In the genomic region with DNA sequence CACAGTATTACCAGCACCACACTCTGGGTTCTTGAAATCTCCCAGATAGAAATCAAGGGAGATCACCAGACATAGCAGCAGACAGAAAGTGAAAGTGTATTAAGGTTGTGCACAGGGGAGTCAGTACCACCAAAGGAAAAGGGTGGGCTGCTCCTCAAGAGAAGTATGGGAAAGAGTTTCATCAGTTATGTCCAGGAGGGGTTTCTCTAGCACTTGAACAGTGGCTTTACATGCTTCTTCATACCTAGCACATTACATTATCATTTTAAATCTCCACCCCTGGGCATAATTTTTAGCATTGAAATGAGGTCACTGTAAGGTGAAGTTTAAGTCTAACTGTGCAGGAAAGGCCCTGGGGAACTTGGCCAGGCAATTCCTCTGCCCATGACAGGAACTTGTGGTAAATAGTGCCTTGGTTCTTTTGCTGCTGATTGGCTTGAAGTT, we compare ENCODE assay signal across 12 cellular contexts.
DNase-seq lines count a peak whose midpoint lies in the region; ATAC-seq and TF ChIP-seq lines count a peak whose summit lies in the region.
"Had no signal": no experiment of that assay in that cellular context is flagged by ENCODE, and none has a peak within 500 bp of the region (broad histone marks: within the 10 kb centered on the region; RNA-seq: fewer than 3 reads in every experiment).

No MANE protein-coding gene starts in this region.

- peak overlapping the region; percentile 59 for H2AFZ ChIP-seq in fibroblast of lung (ENCODE audit: low read length)

- no peak overlapping the region for H3K27ac ChIP-seq in fibroblast of lung (ENCODE audit: insufficient read depth, low read length)
- H3K27ac ChIP-seq: epithelial cell of prostate had no signal

- no peak overlapping the region for H3K4me3 Mint-ChIP-seq in glutamatergic neuron (ENCODE audit: unreplicated experiment)
- H3K4me3 Mint-ChIP-seq in activated CD8-positive, alpha-beta T cell treated with anti-CD3 and anti-CD28 coated beads, Interleukin-2, amount 10 ng/mL, durations not matched to agents 7 days and 5 days: no peak overlapping the region

- no peaks in the 10 kb centered on the region for H3K36me3 Mint-ChIP-seq in glutamatergic neuron (ENCODE audit: unreplicated experiment)
- no peaks in the 10 kb centered on the region for H3K36me3 Mint-ChIP-seq in activated CD8-positive, alpha-beta T cell treated with anti-CD3 and anti-CD28 coated beads, Interleukin-2, amount 10 ng/mL, durations not matched to agents 7 days and 5 days (ENCODE audit: low read depth)

- DNase-seq in fibroblast of lung (ENCODE audit: low read depth in 2 of 2) (no peak), NCI-H774 (lab: John Stamatoyannopoulos, UW) (no peak), left cardiac atrium (no peak), glutamatergic neuron (no peak)
- DNase-seq in activated CD8-positive, alpha-beta T cell treated with anti-CD3 and anti-CD28 coated beads, Interleukin-2, amount 10 ng/mL, durations not matched to agents 7 days and 5 days: no peak
- DNase-seq: amniotic stem cell, DMS79 had no signal

- no peaks in the 10 kb centered on the region for H3K36me3 ChIP-seq in fibroblast of lung (ENCODE audit: control insufficient read depth, insufficient read depth, low read length)

- peaks cover 2% of the 10 kb centered on the region for H3K4me1 Mint-ChIP-seq in glutamatergic neuron (ENCODE audit: low read depth, unreplicated experiment)
- no peaks in the 10 kb centered on the region for H3K4me1 Mint-ChIP-seq in activated CD8-positive, alpha-beta T cell treated with anti-CD3 and anti-CD28 coated beads, Interleukin-2, amount 10 ng/mL, durations not matched to agents 7 days and 5 days (ENCODE audit: low read depth)

- H3K9me3 ChIP-seq in fibroblast of lung (ENCODE audit: control insufficient read depth, insufficient read depth, low read depth, low read length): no peaks in the 10 kb centered on the region

- no peaks in the 10 kb centered on the region for H3K9me3 Mint-ChIP-seq in glutamatergic neuron (ENCODE audit: unreplicated experiment)
- H3K9me3 Mint-ChIP-seq in activated CD8-positive, alpha-beta T cell treated with anti-CD3 and anti-CD28 coated beads, Interleukin-2, amount 10 ng/mL, durations not matched to agents 7 days and 5 days (ENCODE audit: insufficient read depth): no peaks in the 10 kb centered on the region

- CTCF ChIA-PET in activated CD8-positive, alpha-beta T cell treated with anti-CD3 and anti-CD28 coated beads, Interleukin-2, amount 10 ng/mL, durations not matched to agents 7 days and 5 days (lab: Charles Lee): no interaction called here

- POLR2A ChIA-PET in activated CD8-positive, alpha-beta T cell treated with anti-CD3 and anti-CD28 coated beads, Interleukin-2, amount 10 ng/mL, durations not matched to agents 7 days and 5 days (lab: Charles Lee): no interaction called here

- H3K79me2 ChIP-seq in fibroblast of lung (ENCODE audit: control insufficient read depth, insufficient read depth, low read length): no peaks in the 10 kb centered on the region

- H3K9ac ChIP-seq in fibroblast of lung (ENCODE audit: insufficient read depth, low read length): no peak overlapping the region

- ATAC-seq in GM18505 (IDR thresholded peaks at IDR 0.05; ENCODE audit: unreplicated experiment) (peak; percentile 87), GM21515 (IDR thresholded peaks at IDR 0.05; ENCODE audit: unreplicated experiment) (peak; percentile 75), HG03139 (IDR thresholded peaks at IDR 0.05; ENCODE audit: unreplicated experiment) (peak; percentile 85), left cardiac atrium (no peak)
- no peak for ATAC-seq in activated CD8-positive, alpha-beta T cell treated with anti-CD3 and anti-CD28 coated beads, Interleukin-2, amount 10 ng/mL, durations not matched to agents 7 days and 5 days

- H3K27me3 Mint-ChIP-seq in glutamatergic neuron (ENCODE audit: unreplicated experiment): no peaks in the 10 kb centered on the region
- no peaks in the 10 kb centered on the region for H3K27me3 Mint-ChIP-seq in activated CD8-positive, alpha-beta T cell treated with anti-CD3 and anti-CD28 coated beads, Interleukin-2, amount 10 ng/mL, durations not matched to agents 7 days and 5 days (ENCODE audit: low read depth)

- TF ChIP-seq POLR2A in GM18505 (IDR thresholded peaks at IDR 0.05; ENCODE audit: borderline replicate concordance, extremely low read depth, insufficient read depth, insufficient read length): no peak

- no peaks in the 10 kb centered on the region for H3K27me3 ChIP-seq in fibroblast of lung (ENCODE audit: control insufficient read depth, insufficient read depth, low read length)

- H3K4me3 ChIP-seq in fibroblast of lung (replicated peaks in 1 of 4; ENCODE audit: control extremely low read depth in 1 of 4, insufficient read depth in 1 of 4, low read depth in 3 of 4, low read length in 4 of 4): no peak overlapping the region
- H3K4me3 ChIP-seq: lung had no signal

- no peak overlapping the region for H3K4me2 ChIP-seq in fibroblast of lung (ENCODE audit: extremely low read depth, insufficient read depth, low read length)

- intact Hi-C loops in left cardiac atrium (cut with DNase I): no loop called here

- no peak overlapping the region for H3K27ac Mint-ChIP-seq in glutamatergic neuron (ENCODE audit: unreplicated experiment)
- no peak overlapping the region for H3K27ac Mint-ChIP-seq in activated CD8-positive, alpha-beta T cell treated with anti-CD3 and anti-CD28 coated beads, Interleukin-2, amount 10 ng/mL, durations not matched to agents 7 days and 5 days

- H4K20me1 ChIP-seq in fibroblast of lung (ENCODE audit: control insufficient read depth, extremely low read depth, insufficient read depth, low read length): no peaks in the 10 kb centered on the region

- TF ChIP-seq CTCF in fibroblast of lung (conservative IDR thresholded peaks at IDR 0.05 in 1 of 2, IDR thresholded peaks at IDR 0.05 in 1 of 2; ENCODE audit: low read depth in 1 of 2, low read length in 2 of 2): no peak
- TF ChIP-seq CTCF in glutamatergic neuron (IDR thresholded peaks at IDR 0.05; ENCODE audit: partially characterized antibody, unreplicated experiment): no peak

- no peaks in the 10 kb centered on the region for H3K4me1 ChIP-seq in fibroblast of lung (ENCODE audit: control insufficient read depth, extremely low read depth, insufficient read depth, low read length)

Comparison
In these comparisons a context has a peak if more than half of its experiments do, and no peak if none do; other contexts are left out.
1. ATAC-seq: peak in GM18505 (single experiment), GM21515 (single experiment) and HG03139 (single experiment); none in left cardiac atrium (0 of 2) and activated CD8-positive, alpha-beta T cell treated with anti-CD3 and anti-CD28 coated beads, Interleukin-2, amount 10 ng/mL, durations not matched to agents 7 days and 5 days (single experiment).